1 cellular context compared by ENCODE assay signal in genomic region chr2:186518945-186519344, GRCh38.
TF ChIP-seq lines count a peak whose summit lies in the region.

No MANE protein-coding gene starts in this region.

TF ChIP-seq in K562, 482 proteins besides CTCF, POLR2A, EP300 and RAD21 (continued from another document):
- TF ChIP-seq RERE (CRISPR knock-in tag; IDR thresholded peaks at IDR 0.05; ENCODE audit: borderline replicate concordance) (no peak), ZFX (CRISPR knock-in tag; IDR thresholded peaks at IDR 0.05) (no peak), MAFG (tag; conservative IDR thresholded peaks at IDR 0.05) (peak; percentile 57), ZNF384 (IDR thresholded peaks at IDR 0.05; ENCODE audit: low read depth, low read length) (no peak), MED1 (CRISPR knock-in tag; IDR thresholded peaks at IDR 0.05; ENCODE audit: borderline replicate concordance) (no peak), MAFK (IDR thresholded peaks at IDR 0.05; ENCODE audit: low read length) (peak; percentile 46; the same call in 1 of the 2 replicates), ZNF316 (IDR thresholded peaks at IDR 0.05) (peak; percentile 87), MAFF (IDR thresholded peaks at IDR 0.05; ENCODE audit: low read length) (peak; percentile 36; the same call in 1 of the 2 replicates), NFE2 (IDR thresholded peaks at IDR 0.05; ENCODE audit: low read depth) (0 out of 2 replicates have a peak, but pooled peaks have one; percentile 10), PHF8 (IDR thresholded peaks at IDR 0.05; ENCODE audit: borderline replicate concordance, low read length) (no peak)
